6 cellular contexts compared by ENCODE assay signal in genomic region chr7:26650081-26650480, GRCh38.
"Had no signal": no experiment of that assay in that cellular context is flagged by ENCODE, and none has a peak within 500 bp of the region (broad histone marks: within the 10 kb centered on the region; RNA-seq: fewer than 3 reads in every experiment).

No MANE protein-coding gene starts in this region.

- DNase-seq: H9, HCEC 1CT, IMR-90, KG1 had no signal

- H3K9me3 Mint-ChIP-seq: GM23338, H9 had no signal

- H3K27ac Mint-ChIP-seq: GM23338, H9 had no signal

- H3K4me3 Mint-ChIP-seq: GM23338, H9 had no signal

- ATAC-seq: GM23338, K562 had no signal
